ENCODE assay signal across 8 cellular contexts in the genomic region with DNA sequence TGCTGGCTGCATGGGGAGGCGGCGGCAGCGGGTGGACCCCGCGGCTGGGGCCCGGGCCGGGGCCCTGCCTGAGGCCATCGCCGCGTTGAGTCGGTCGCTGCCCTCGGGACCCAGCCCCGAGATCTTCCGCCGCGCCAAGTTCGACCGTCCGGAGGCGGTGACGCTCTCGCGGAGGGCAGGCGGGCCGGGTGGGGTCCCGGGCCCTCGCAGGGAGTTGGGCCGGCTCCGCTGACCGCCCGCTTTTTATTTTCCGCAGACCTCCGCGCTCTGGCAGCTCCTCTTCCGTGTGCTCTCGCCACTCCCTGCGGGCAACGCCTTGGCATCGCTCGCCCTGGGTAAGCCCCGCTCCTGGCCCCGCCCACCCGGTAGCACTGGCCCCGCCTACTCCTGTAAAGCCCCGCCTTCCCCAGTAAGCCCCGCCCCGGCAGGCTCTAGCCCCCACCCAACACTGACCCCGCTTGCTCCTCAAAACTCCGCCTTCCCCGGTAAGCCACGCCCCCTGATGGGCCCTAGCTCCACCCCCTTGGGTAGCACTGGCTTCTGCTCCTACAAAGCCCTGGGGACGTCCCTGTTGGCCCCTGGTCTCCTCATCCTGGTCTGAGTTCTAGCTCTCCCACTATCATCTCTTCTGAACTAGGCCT. TPM values are rescaled to one million over a fixed set of nuclear protein-coding genes. Genes with fewer than 3 reads are reported as not detected.
A peak's percentile ranks its signal among the peaks of the same experiment; 100 is the strongest.
DNase-seq lines count a peak whose midpoint lies in the region; ATAC-seq and TF ChIP-seq lines count a peak whose summit lies in the region.

No MANE protein-coding gene starts in this region.

- peak overlapping the region; percentile 91 for H2AFZ ChIP-seq in parathyroid adenoma

- TF ChIP-seq EP300 in upper lobe of left lung (IDR thresholded peaks at IDR 0.05) = no peak

- H3K79me2 ChIP-seq in parathyroid adenoma = no peaks in the 10 kb centered on the region

- no peak overlapping the region for H3K9ac ChIP-seq in parathyroid adenoma

- H3K27ac ChIP-seq in parathyroid adenoma = peak overlapping the region; percentile 60
- peak overlapping the region; percentile 88 to 98 (median 90) for H3K27ac ChIP-seq in upper lobe of left lung

- H3K4me3 ChIP-seq in parathyroid adenoma (ENCODE audit: low read depth, low read length) = peak overlapping the region; percentile 47
- H3K4me3 ChIP-seq in upper lobe of left lung = peak overlapping the region; percentile 69 to 92 (median 74)

- ATAC-seq in upper lobe of left lung (ENCODE audit: low FRiP score in 2 of 2) = peak; percentile 3 to 49
- no peak for ATAC-seq in HG03196 (IDR thresholded peaks at IDR 0.05; ENCODE audit: unreplicated experiment)

- peak in 2 of 4 donors; percentile 29 to 65 for TF ChIP-seq POLR2A in upper lobe of left lung (IDR thresholded peaks at IDR 0.05)

- peaks cover 7% of the 10 kb centered on the region for H3K27me3 ChIP-seq in parathyroid adenoma (ENCODE audit: control insufficient read depth, insufficient read depth, low read length)
- H3K27me3 ChIP-seq in upper lobe of left lung = peaks cover 0 to under 1% (median 0%) of the 10 kb centered on the region in 4 donors

- TF ChIP-seq CTCF in parathyroid adenoma (IDR thresholded peaks at IDR 0.05) (no peak), upper lobe of left lung (IDR thresholded peaks at IDR 0.05) (no peak)

- DNase-seq in GF-D8 (lab: John Stamatoyannopoulos, UW) (peak; percentile 24), HS-5 (ENCODE audit: low read depth) (peak; percentile 15), RPMI8226 (peak; percentile 76), activated gamma-delta T cell (lab: John Stamatoyannopoulos, UW) (peak; percentile 73), germinal center (ENCODE audit: low spot score) (peak; percentile 87), upper lobe of left lung (peak; percentile 75 to 93)

- H3K36me3 ChIP-seq in parathyroid adenoma (ENCODE audit: control insufficient read depth, insufficient read depth, low read length) (no peaks in the 10 kb centered on the region), upper lobe of left lung (peaks cover 0 to 8% (median 3%) of the 10 kb centered on the region in 4 donors)

- H3K9me3 ChIP-seq in parathyroid adenoma (ENCODE audit: control insufficient read depth, low read length) (no peaks in the 10 kb centered on the region), upper lobe of left lung (no peaks in the 10 kb centered on the region)

- WGBS in upper lobe of left lung, 2 donors = 1 to 2% methylated on average over 25 to 30 of the region's 53 CpGs

- peak overlapping the region; percentile 60 for H3K4me2 ChIP-seq in parathyroid adenoma (ENCODE audit: low read length)

- peaks cover 5% of the 10 kb centered on the region for H3K4me1 ChIP-seq in parathyroid adenoma
- H3K4me1 ChIP-seq in upper lobe of left lung = peaks cover 39 to 50% (median 44%) of the 10 kb centered on the region in 4 donors

RNA-seq across cellular contexts. Expression of gene TEDC1, which starts 0.4 kb away (rescaled TPM):
- total RNA-seq in upper lobe of left lung = 10 to 100 TPM; 13.8 to 38.5 (median 17.4) TPM

RNA-seq across cellular contexts. Expression of gene CRIP1, which starts 4.8 kb away (rescaled TPM):
- total RNA-seq in upper lobe of left lung = 100 to 1,000 TPM in 4 of 6 donors, 10 to 100 TPM in 2; 26.2 to 425 (median 200) TPM

RNA-seq across cellular contexts. Expression of gene CRIP2, which starts 16.9 kb away (rescaled TPM):
- total RNA-seq in upper lobe of left lung = 100 to 1,000 TPM in 5 of 6 donors, 10 to 100 TPM in 1; 55.5 to 422 (median 190) TPM

RNA-seq across cellular contexts. Expression of gene TMEM121, which starts 34.9 kb away (rescaled TPM):
- total RNA-seq in upper lobe of left lung = 1 to 10 TPM in 4 of 6 donors, under 1 TPM in 1, not detected in 1; 0.69 to 4.6 (median 3.8) TPM

Comparison
In these comparisons a context has a peak if more than half of its experiments do, and no peak if none do; other contexts are left out.
1. DNase-seq: peak in every context shown above with its lines; median percentile 87 in germinal center; 84 in upper lobe of left lung; 76 in RPMI8226; 73 in activated gamma-delta T cell; 24 in GF-D8; 15 in HS-5.